In genomic region chr12:89279499-89279898, GRCh38 we compare ENCODE assay signal across 32 cellular contexts.
"Had no signal": no experiment of that assay in that cellular context is flagged by ENCODE, and none has a peak within 500 bp of the region (broad histone marks: within the 10 kb centered on the region; RNA-seq: fewer than 3 reads in every experiment).

No MANE protein-coding gene starts in this region.

- DNase-seq: activated CD4-positive, alpha-beta memory T cell treated with anti-CD3 and anti-CD28 coated beads for 36 hours; activated CD4-positive, alpha-beta T cell treated with anti-CD3 and anti-CD28 coated beads for 36 hours; activated CD4-positive, alpha-beta T cell treated with anti-CD3 and anti-CD28 coated beads, Interleukin-2, amount 10 ng/mL, durations not matched to agents 24 days and 14 days; activated CD4-positive, CD25-positive, alpha-beta regulatory T cell; activated CD4-positive, CD25-positive, alpha-beta regulatory T cell treated with anti-CD3 and anti-CD28 coated beads, Interleukin-2, amount 50 U/mL, for 72 hours; activated CD8-positive, alpha-beta memory T cell treated with anti-CD3 and anti-CD28 coated beads, Interleukin-2, amount 10 ng/mL, durations not matched to agents 7 days and 5 days; activated CD8-positive, alpha-beta memory T cell treated with anti-CD3 and anti-CD28 coated beads, Interleukin-2, amount 50 U/mL, for 4 hours; activated CD8-positive, alpha-beta T cell treated with anti-CD3 and anti-CD28 coated beads, Interleukin-2, amount 10 ng/mL, durations not matched to agents 7 days and 5 days; activated effector memory CD4-positive, alpha-beta T cell treated with anti-CD3 and anti-CD28 coated beads, Interleukin-2, amount 50 U/mL, for 16 hours; activated naive CD4-positive, alpha-beta T cell treated with anti-CD3 and anti-CD28 coated beads for 36 hours; activated naive CD8-positive, alpha-beta T cell treated with anti-CD3 and anti-CD28 coated beads for 36 hours; activated naive CD8-positive, alpha-beta T cell treated with anti-CD3 and anti-CD28 coated beads, Interleukin-2, amount 50 U/mL, for 24 hours; activated T-cell treated with anti-CD3 and anti-CD28 coated beads, Interleukin-2, amount 50 U/mL, for 1 hour; activated T-cell treated with anti-CD3 and anti-CD28 coated beads, Interleukin-2, amount 50 U/mL, for 48 hours; amygdala; aorta; body of pancreas; central memory CD4-positive, alpha-beta T cell; cerebellar nuclear complex; colonic mucosa; effector CD8-positive, alpha-beta T cell; esophagus squamous epithelium; heart right ventricle; T-helper 2 cell had no signal

- H3K9me3 ChIP-seq: adrenal gland, body of pancreas, breast epithelium, colonic mucosa, esophagus squamous epithelium, gastroesophageal sphincter had no signal

- H3K4me3 ChIP-seq: adrenal gland, body of pancreas, breast epithelium, cardiac muscle cell, colonic mucosa, esophagus squamous epithelium, gastroesophageal sphincter, heart right ventricle had no signal

- H3K27ac ChIP-seq: adrenal gland, body of pancreas, breast epithelium, cardiac muscle cell, colonic mucosa, epithelial cell of prostate, esophagus squamous epithelium, gastroesophageal sphincter had no signal

- H3K36me3 ChIP-seq: adrenal gland, breast epithelium, cardiac muscle cell, colonic mucosa, esophagus squamous epithelium, gastroesophageal sphincter, heart right ventricle had no signal

- H3K27me3 Mint-ChIP-seq: activated CD4-positive, alpha-beta memory T cell treated with anti-CD3 and anti-CD28 coated beads for 36 hours; activated CD4-positive, alpha-beta T cell treated with anti-CD3 and anti-CD28 coated beads for 36 hours; activated CD4-positive, alpha-beta T cell treated with anti-CD3 and anti-CD28 coated beads, Interleukin-2, amount 10 ng/mL, durations not matched to agents 24 days and 14 days; activated CD8-positive, alpha-beta memory T cell treated with anti-CD3 and anti-CD28 coated beads, Interleukin-2, amount 10 ng/mL, durations not matched to agents 7 days and 5 days; activated naive CD4-positive, alpha-beta T cell treated with anti-CD3 and anti-CD28 coated beads, Interleukin-2, amount 50 U/mL, for 24 hours; activated naive CD8-positive, alpha-beta T cell treated with anti-CD3 and anti-CD28 coated beads for 36 hours; activated naive CD8-positive, alpha-beta T cell treated with anti-CD3 and anti-CD28 coated beads, Interleukin-2, amount 50 U/mL, for 24 hours had no signal

- H3K27ac Mint-ChIP-seq: activated CD4-positive, alpha-beta memory T cell treated with anti-CD3 and anti-CD28 coated beads for 36 hours; activated CD4-positive, alpha-beta T cell treated with anti-CD3 and anti-CD28 coated beads for 36 hours; activated CD4-positive, alpha-beta T cell treated with anti-CD3 and anti-CD28 coated beads, Interleukin-2, amount 10 ng/mL, durations not matched to agents 24 days and 14 days; activated CD8-positive, alpha-beta memory T cell treated with anti-CD3 and anti-CD28 coated beads, Interleukin-2, amount 10 ng/mL, durations not matched to agents 7 days and 5 days; activated CD8-positive, alpha-beta T cell treated with anti-CD3 and anti-CD28 coated beads, Interleukin-2, amount 10 ng/mL, durations not matched to agents 7 days and 5 days; activated naive CD4-positive, alpha-beta T cell treated with anti-CD3 and anti-CD28 coated beads for 36 hours; activated naive CD4-positive, alpha-beta T cell treated with anti-CD3 and anti-CD28 coated beads, Interleukin-2, amount 50 U/mL, for 24 hours; activated naive CD8-positive, alpha-beta T cell treated with anti-CD3 and anti-CD28 coated beads for 36 hours; activated naive CD8-positive, alpha-beta T cell treated with anti-CD3 and anti-CD28 coated beads, Interleukin-2, amount 50 U/mL, for 24 hours; activated T-helper 1 cell treated with anti-CD3 and anti-CD28 coated beads, Interleukin-12 subunit alpha, Interleukin-12 subunit beta, Interleukin-2, Interleukin-4 antibody, amounts not matched to agents 30 ng/mL and 10 ng/mL and 1 ng/mL, durations not matched to agents 14 hours and 24 hours and 36 hours; activated T-helper 2 cell treated with anti-CD3 and anti-CD28 coated beads, Interferon-gamma antibody, Interleukin-2, Interleukin-4, amounts not matched to agents 10 μg/mL and 5 μg/mL and 100 μg/mL, durations not matched to agents 14 hours and 24 hours and 36 hours had no signal

- ATAC-seq: activated CD4-positive, alpha-beta T cell treated with anti-CD3 and anti-CD28 coated beads for 36 hours; activated CD8-positive, alpha-beta memory T cell treated with anti-CD3 and anti-CD28 coated beads, Interleukin-2, amount 10 ng/mL, durations not matched to agents 7 days and 5 days; activated CD8-positive, alpha-beta T cell treated with anti-CD3 and anti-CD28 coated beads, Interleukin-2, amount 10 ng/mL, durations not matched to agents 7 days and 5 days; activated naive CD8-positive, alpha-beta T cell treated with anti-CD3 and anti-CD28 coated beads, Interleukin-2, amount 50 U/mL, for 24 hours; body of pancreas; gastroesophageal sphincter; heart right ventricle had no signal

- H3K27me3 ChIP-seq: adrenal gland, body of pancreas, breast epithelium, cardiac muscle cell, colonic mucosa, esophagus squamous epithelium, gastroesophageal sphincter, heart right ventricle had no signal

- H3K9me3 Mint-ChIP-seq: activated naive CD4-positive, alpha-beta T cell treated with anti-CD3 and anti-CD28 coated beads, Interleukin-2, amount 50 U/mL, for 24 hours had no signal

- H3K4me3 Mint-ChIP-seq: activated CD4-positive, alpha-beta memory T cell treated with anti-CD3 and anti-CD28 coated beads for 36 hours; activated CD4-positive, alpha-beta T cell treated with anti-CD3 and anti-CD28 coated beads for 36 hours; activated CD4-positive, alpha-beta T cell treated with anti-CD3 and anti-CD28 coated beads, Interleukin-2, amount 10 ng/mL, durations not matched to agents 24 days and 14 days; activated CD8-positive, alpha-beta memory T cell treated with anti-CD3 and anti-CD28 coated beads, Interleukin-2, amount 10 ng/mL, durations not matched to agents 7 days and 5 days; activated CD8-positive, alpha-beta T cell treated with anti-CD3 and anti-CD28 coated beads, Interleukin-2, amount 10 ng/mL, durations not matched to agents 7 days and 5 days; activated naive CD4-positive, alpha-beta T cell treated with anti-CD3 and anti-CD28 coated beads for 36 hours; activated naive CD4-positive, alpha-beta T cell treated with anti-CD3 and anti-CD28 coated beads, Interleukin-2, amount 50 U/mL, for 24 hours; activated naive CD8-positive, alpha-beta T cell treated with anti-CD3 and anti-CD28 coated beads for 36 hours; activated naive CD8-positive, alpha-beta T cell treated with anti-CD3 and anti-CD28 coated beads, Interleukin-2, amount 50 U/mL, for 24 hours; activated T-helper 1 cell treated with anti-CD3 and anti-CD28 coated beads, Interleukin-12 subunit alpha, Interleukin-12 subunit beta, Interleukin-2, Interleukin-4 antibody, amounts not matched to agents 30 ng/mL and 10 ng/mL and 1 ng/mL, durations not matched to agents 14 hours and 24 hours and 36 hours had no signal

- H3K36me3 Mint-ChIP-seq: activated CD4-positive, alpha-beta memory T cell treated with anti-CD3 and anti-CD28 coated beads for 36 hours; activated naive CD4-positive, alpha-beta T cell treated with anti-CD3 and anti-CD28 coated beads, Interleukin-2, amount 50 U/mL, for 24 hours; activated naive CD8-positive, alpha-beta T cell treated with anti-CD3 and anti-CD28 coated beads for 36 hours had no signal

- H3K4me1 ChIP-seq: body of pancreas, breast epithelium, colonic mucosa had no signal
